Comparison of ENCODE assay signal across 30 cellular contexts in genomic region chr15:65466901-65467300, GRCh38.
"Had no signal": no experiment of that assay in that cellular context is flagged by ENCODE, and none has a peak within 500 bp of the region (broad histone marks: within the 10 kb centered on the region; RNA-seq: fewer than 3 reads in every experiment).

No MANE protein-coding gene starts in this region.

- H3K4me1 Mint-ChIP-seq: activated naive CD4-positive, alpha-beta T cell treated with anti-CD3 and anti-CD28 coated beads, Interleukin-2, amount 10 ng/mL, durations not matched to agents 7 days and 5 days; endodermal cell; stimulated activated memory B cell treated with anti-CD40 and anti-IgM and Interleukin-4, amounts not matched to agents 10 μg/mL and 1 μg/mL and 100 μg/mL, for 72 hours; stimulated activated naive CD8-positive, alpha-beta T cell treated with anti-CD3 and anti-CD28 coated beads, Interleukin-15, amount 100 ng/mL, for 72 hours had no signal

- ATAC-seq: esophagus mucosa; left cardiac atrium; naive thymus-derived CD4-positive, alpha-beta T cell; stimulated activated memory B cell treated with anti-CD40 and anti-IgM and Interleukin-4, amounts not matched to agents 10 μg/mL and 1 μg/mL and 100 μg/mL, for 72 hours; stimulated activated naive CD8-positive, alpha-beta T cell treated with anti-CD3 and anti-CD28 coated beads, Interleukin-15, amount 100 ng/mL, for 72 hours; upper lobe of right lung had no signal

- H3K9me3 Mint-ChIP-seq: activated CD4-positive, alpha-beta memory T cell treated with anti-CD3 and anti-CD28 coated beads, Interleukin-2, amount 10 ng/mL, durations not matched to agents 7 days and 5 days; activated CD4-positive, alpha-beta T cell treated with anti-CD3 and anti-CD28 coated beads, Interleukin-2, amount 10 ng/mL, durations not matched to agents 24 days and 14 days; activated naive CD4-positive, alpha-beta T cell treated with anti-CD3 and anti-CD28 coated beads, Interleukin-2, amount 10 ng/mL, durations not matched to agents 7 days and 5 days; activated naive CD8-positive, alpha-beta T cell treated with anti-CD3 and anti-CD28 coated beads, Interleukin-2, amount 10 ng/mL, durations not matched to agents 7 days and 5 days; activated T-cell treated with anti-CD3 and anti-CD28 coated beads, Interleukin-2, amount 50 U/mL, for 24 hours; central memory CD8-positive, alpha-beta T cell; dendritic cell treated with granulocyte-macrophage colony-stimulating factor and Interleukin-4, amounts not matched to agents 40 ng/mL and 50 ng/mL, for 4 days; endodermal cell; naive thymus-derived CD4-positive, alpha-beta T cell; stimulated activated memory B cell treated with anti-CD40 and anti-IgM and Interleukin-4, amounts not matched to agents 10 μg/mL and 1 μg/mL and 100 μg/mL, for 72 hours; stimulated activated naive CD8-positive, alpha-beta T cell treated with anti-CD3 and anti-CD28 coated beads, Interleukin-15, amount 100 ng/mL, for 72 hours had no signal

- H3K4me3 ChIP-seq: ovary, prostate gland, sigmoid colon, upper lobe of right lung had no signal

- H3K27ac Mint-ChIP-seq: activated CD4-positive, alpha-beta memory T cell treated with anti-CD3 and anti-CD28 coated beads, Interleukin-2, amount 10 ng/mL, durations not matched to agents 7 days and 5 days; activated naive CD4-positive, alpha-beta T cell treated with anti-CD3 and anti-CD28 coated beads, Interleukin-2, amount 10 ng/mL, durations not matched to agents 7 days and 5 days; activated naive CD8-positive, alpha-beta T cell treated with anti-CD3 and anti-CD28 coated beads, Interleukin-2, amount 10 ng/mL, durations not matched to agents 7 days and 5 days; activated T-cell treated with anti-CD3 and anti-CD28 coated beads, Interleukin-2, amount 50 U/mL, for 24 hours; dendritic cell treated with granulocyte-macrophage colony-stimulating factor and Interleukin-4, amounts not matched to agents 40 ng/mL and 50 ng/mL, for 4 days; endodermal cell; naive thymus-derived CD4-positive, alpha-beta T cell; stimulated activated memory B cell treated with anti-CD40 and anti-IgM and Interleukin-4, amounts not matched to agents 10 μg/mL and 1 μg/mL and 100 μg/mL, for 72 hours had no signal

- FAIRE-seq: bronchial epithelial cell, islet of Langerhans, small intestine had no signal

- H3K4me1 ChIP-seq: prostate gland, sigmoid colon, upper lobe of right lung had no signal

- DNase-seq: activated CD4-positive, alpha-beta memory T cell treated with anti-CD3 and anti-CD28 coated beads, Interleukin-2, amount 10 ng/mL, durations not matched to agents 7 days and 5 days; activated CD4-positive, alpha-beta T cell treated with anti-CD3 and anti-CD28 coated beads, Interleukin-2, amount 10 ng/mL, durations not matched to agents 24 days and 14 days; activated CD4-positive, CD25-positive, alpha-beta regulatory T cell treated with anti-CD3 and anti-CD28 coated beads, Interleukin-2, amount 50 U/mL, for 72 hours; activated CD8-positive, alpha-beta memory T cell treated with anti-CD3 and anti-CD28 coated beads, Interleukin-2, amount 50 U/mL, for 48 hours; activated gamma-delta T cell; activated naive CD4-positive, alpha-beta T cell treated with anti-CD3 and anti-CD28 coated beads, Interleukin-2, amount 10 ng/mL, durations not matched to agents 7 days and 5 days; activated naive CD8-positive, alpha-beta T cell treated with anti-CD3 and anti-CD28 coated beads, Interleukin-2, amount 10 ng/mL, durations not matched to agents 7 days and 5 days; activated T-cell treated with anti-CD3 and anti-CD28 coated beads, Interleukin-2, amount 50 U/mL, for 24 hours; amniotic stem cell; endodermal cell; foreskin melanocyte; left cardiac atrium; midbrain; naive thymus-derived CD4-positive, alpha-beta T cell; ovary; sigmoid colon; small intestine; stimulated activated CD4-positive, alpha-beta T cell treated with anti-CD3 and anti-CD28 coated beads, Interleukin-4, amount 100 ng/mL, for 4 hours; stimulated activated CD8-positive, alpha-beta memory T cell treated with anti-CD3 and anti-CD28 coated beads, Interleukin-4, amount 100 ng/mL, for 48 hours; stimulated activated naive CD8-positive, alpha-beta T cell treated with anti-CD3 and anti-CD28 coated beads, Interleukin-15, amount 100 ng/mL, for 72 hours; substantia nigra; T-helper 2 cell; upper lobe of right lung had no signal

- H3K9me3 ChIP-seq: ovary, prostate gland, sigmoid colon, upper lobe of right lung had no signal

- H3K4me3 Mint-ChIP-seq: activated CD4-positive, alpha-beta memory T cell treated with anti-CD3 and anti-CD28 coated beads, Interleukin-2, amount 10 ng/mL, durations not matched to agents 7 days and 5 days; activated CD4-positive, alpha-beta T cell treated with anti-CD3 and anti-CD28 coated beads, Interleukin-2, amount 10 ng/mL, durations not matched to agents 24 days and 14 days; activated naive CD4-positive, alpha-beta T cell treated with anti-CD3 and anti-CD28 coated beads, Interleukin-2, amount 10 ng/mL, durations not matched to agents 7 days and 5 days; activated naive CD8-positive, alpha-beta T cell treated with anti-CD3 and anti-CD28 coated beads, Interleukin-2, amount 10 ng/mL, durations not matched to agents 7 days and 5 days; activated T-cell treated with anti-CD3 and anti-CD28 coated beads, Interleukin-2, amount 50 U/mL, for 24 hours; central memory CD8-positive, alpha-beta T cell; dendritic cell treated with granulocyte-macrophage colony-stimulating factor and Interleukin-4, amounts not matched to agents 40 ng/mL and 50 ng/mL, for 4 days; endodermal cell; naive thymus-derived CD4-positive, alpha-beta T cell; stimulated activated memory B cell treated with anti-CD40 and anti-IgM and Interleukin-4, amounts not matched to agents 10 μg/mL and 1 μg/mL and 100 μg/mL, for 72 hours; stimulated activated naive CD8-positive, alpha-beta T cell treated with anti-CD3 and anti-CD28 coated beads, Interleukin-15, amount 100 ng/mL, for 72 hours had no signal

- H3K36me3 ChIP-seq: ovary had no signal

- H3K27ac ChIP-seq: ovary, prostate gland, sigmoid colon, upper lobe of right lung had no signal

- H3K27me3 Mint-ChIP-seq: activated CD4-positive, alpha-beta memory T cell treated with anti-CD3 and anti-CD28 coated beads, Interleukin-2, amount 10 ng/mL, durations not matched to agents 7 days and 5 days; activated CD4-positive, alpha-beta T cell treated with anti-CD3 and anti-CD28 coated beads, Interleukin-2, amount 10 ng/mL, durations not matched to agents 24 days and 14 days; activated naive CD4-positive, alpha-beta T cell treated with anti-CD3 and anti-CD28 coated beads, Interleukin-2, amount 10 ng/mL, durations not matched to agents 7 days and 5 days; activated naive CD8-positive, alpha-beta T cell treated with anti-CD3 and anti-CD28 coated beads, Interleukin-2, amount 10 ng/mL, durations not matched to agents 7 days and 5 days; activated T-cell treated with anti-CD3 and anti-CD28 coated beads, Interleukin-2, amount 50 U/mL, for 24 hours; central memory CD8-positive, alpha-beta T cell; dendritic cell treated with granulocyte-macrophage colony-stimulating factor and Interleukin-4, amounts not matched to agents 40 ng/mL and 50 ng/mL, for 4 days; naive thymus-derived CD4-positive, alpha-beta T cell; stimulated activated memory B cell treated with anti-CD40 and anti-IgM and Interleukin-4, amounts not matched to agents 10 μg/mL and 1 μg/mL and 100 μg/mL, for 72 hours; stimulated activated naive CD8-positive, alpha-beta T cell treated with anti-CD3 and anti-CD28 coated beads, Interleukin-15, amount 100 ng/mL, for 72 hours had no signal

- H3K27me3 ChIP-seq: ovary, sigmoid colon, upper lobe of right lung had no signal
